ENCODE assay signal across 1 cellular context in genomic region chr3:54745863-54746262, GRCh38.
TF ChIP-seq lines count a peak whose summit lies in the region.

No MANE protein-coding gene starts in this region.

TF ChIP-seq in SK-N-SH treated with all-trans-retinoic acid at 6 μM for 48 hours, 23 proteins besides CTCF, POLR2A, EP300 and RAD21 (continued from another document):
- TF ChIP-seq TOX (CRISPR knock-in tag; IDR thresholded peaks at IDR 0.05; ENCODE audit: borderline replicate concordance), result no peak
- TF ChIP-seq ZFP30 (CRISPR knock-in tag; IDR thresholded peaks at IDR 0.05), result no peak
- TF ChIP-seq ZFP3 (CRISPR knock-in tag; IDR thresholded peaks at IDR 0.05), result no peak
- TF ChIP-seq GLIS3 (CRISPR knock-in tag; IDR thresholded peaks at IDR 0.05), result no peak
- no peak for TF ChIP-seq ARNTL (CRISPR knock-in tag; IDR thresholded peaks at IDR 0.05; ENCODE audit: borderline replicate concordance, low read depth)
- 0 out of 2 replicates have a peak, but pooled peaks have one; percentile 16 for TF ChIP-seq TCF4 (CRISPR knock-in tag; IDR thresholded peaks at IDR 0.05; ENCODE audit: borderline replicate concordance)
